In the genomic region with DNA sequence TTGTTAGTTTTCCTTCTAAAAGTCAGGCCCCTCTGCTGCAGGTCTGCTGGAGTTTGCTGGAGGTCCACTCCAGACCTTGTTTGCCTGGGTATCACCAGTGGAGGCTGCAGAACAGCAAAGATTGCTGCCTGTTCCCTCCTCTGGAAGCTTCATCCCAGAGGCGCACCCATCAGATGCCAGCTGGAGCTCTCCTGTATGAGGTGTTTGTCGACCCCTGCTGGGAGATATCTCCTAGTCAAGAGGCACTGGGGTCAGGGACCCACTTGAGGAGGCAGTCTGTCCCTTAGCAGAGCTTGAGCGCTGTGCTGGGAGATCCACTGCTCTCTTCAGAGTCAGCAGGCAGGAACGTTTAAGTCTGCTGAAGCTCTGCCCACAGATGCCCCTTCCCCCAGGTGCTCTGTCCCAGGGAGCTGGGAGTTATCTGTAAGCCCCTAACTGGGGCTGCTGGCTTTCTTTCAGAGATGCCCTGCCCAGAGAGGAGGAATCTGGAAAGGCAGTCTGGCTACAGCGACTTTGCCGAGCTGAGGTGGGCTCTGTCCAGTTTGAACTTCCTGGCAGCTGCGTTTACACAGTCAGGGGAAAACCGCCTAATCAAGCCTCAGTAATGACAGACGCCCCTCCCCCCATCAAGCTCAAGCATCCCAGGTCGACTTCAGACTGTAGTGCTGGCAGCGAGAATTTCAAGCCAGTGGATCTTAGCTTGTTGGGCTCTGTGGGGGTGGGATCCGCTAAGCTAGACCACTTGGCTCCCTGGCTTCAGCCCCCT, we compare ENCODE assay signal across 1 cellular context.
TF ChIP-seq lines count a peak whose summit lies in the region.

No MANE protein-coding gene starts in this region.

TF ChIP-seq in HepG2, 621 proteins besides CTCF, POLR2A, EP300 and RAD21:
- TF ChIP-seq STAG1 (CRISPR knock-in tag; IDR thresholded peaks at IDR 0.05) (peak; percentile 41), ZNF576 (CRISPR knock-in tag; IDR thresholded peaks at IDR 0.05) (peak; percentile 99)
TF ChIP-seq in HepG2: peak in this region for 2; not testable (repeated sequence) for 619.
